Comparison of ENCODE assay signal across 8 cellular contexts in genomic region chr12:104108755-104109445, GRCh38.
DNase-seq lines count a peak whose midpoint lies in the region; ATAC-seq and TF ChIP-seq lines count a peak whose summit lies in the region.

No MANE protein-coding gene starts in this region.

- DNase-seq in DMS53 treated with DMSO at 0.1 percent for 48 hours (lab: John Stamatoyannopoulos, UW; ENCODE audit: unreplicated experiment): peak; percentile 86
- peak; percentile 75 for DNase-seq in NCI-H345 (lab: John Stamatoyannopoulos, UW)
- peak; percentile 75 for DNase-seq in activated CD4-positive, CD25-positive, alpha-beta regulatory T cell treated with anti-CD3 and anti-CD28 coated beads, Interleukin-2, amount 50 U/mL, for 16 hours (ENCODE audit: low read depth, low spot score)
- DNase-seq in cardiac fibroblast (ENCODE audit: low read depth in 2 of 2): peak; percentile 76 to 88
- DNase-seq in islet precursor cell: peak; percentile 93
- peak; percentile 76 to 83 (median 81) for DNase-seq in stimulated activated CD4-positive, alpha-beta T cell treated with anti-CD3 and anti-CD28 coated beads, Interleukin-1b, Interleukin-23, amount 100 ng/mL, for 24 hours (ENCODE audit: low read depth in 4 of 4, low spot score in 1 of 4)

- no peak overlapping the region for H3K4me3 ChIP-seq in cardiac fibroblast (replicated peaks in 1 of 2; ENCODE audit: low read depth in 2 of 2, low read length in 2 of 2)

- peak; percentile 72 for ATAC-seq in HG02852 (IDR thresholded peaks at IDR 0.05; ENCODE audit: unreplicated experiment)
- no peak for ATAC-seq in HG02610 (IDR thresholded peaks at IDR 0.05; ENCODE audit: unreplicated experiment)

- peak; percentile 96 for TF ChIP-seq CTCF in cardiac fibroblast (IDR thresholded peaks at IDR 0.05; ENCODE audit: low read depth, low read length)
